ENCODE assay signal across 12 cellular contexts in genomic region chr10:49195864-49196263, GRCh38. TPM values are rescaled to one million over a fixed set of nuclear protein-coding genes. Genes with fewer than 3 reads are reported as not detected.
A peak's percentile ranks its signal among the peaks of the same experiment; 100 is the strongest.
DNase-seq lines count a peak whose midpoint lies in the region; ATAC-seq, FAIRE-seq and TF ChIP-seq lines count a peak whose summit lies in the region.
"Not testable (repeated sequence)": the region's sequence is repeated elsewhere in the genome, so short reads cannot be mapped to it uniquely, and the experiment has no call there.
"Had no signal": no experiment of that assay in that cellular context is flagged by ENCODE, and none has a peak within 500 bp of the region (broad histone marks: within the 10 kb centered on the region; RNA-seq: fewer than 3 reads in every experiment).

No MANE protein-coding gene starts in this region.

- ATAC-seq in T-helper 17 cell; K562; stimulated activated effector memory CD8-positive, alpha-beta T cell treated with anti-CD3 and anti-CD28 coated beads, Interleukin-12 subunit alpha, Interleukin-12 subunit beta, amount 100 ng/mL, for 72 hours: not testable (repeated sequence)

- H3K27ac Mint-ChIP-seq in T-helper 17 cell, result peak overlapping the region; percentile 80
- H3K27ac Mint-ChIP-seq in stimulated activated effector memory CD8-positive, alpha-beta T cell treated with anti-CD3 and anti-CD28 coated beads, Interleukin-12 subunit alpha, Interleukin-12 subunit beta, amount 100 ng/mL, for 72 hours, result peak overlapping the region; percentile 85

- H3K27ac ChIP-seq in HEK293 (ENCODE audit: extremely low read depth, low read depth, low read length); K562 (ENCODE audit: extremely low read depth, low read depth, low read length): not testable (repeated sequence)

- peaks cover 17% of the 10 kb centered on the region for H3K4me1 Mint-ChIP-seq in T-helper 17 cell
- H3K4me1 Mint-ChIP-seq in stimulated activated effector memory CD8-positive, alpha-beta T cell treated with anti-CD3 and anti-CD28 coated beads, Interleukin-12 subunit alpha, Interleukin-12 subunit beta, amount 100 ng/mL, for 72 hours, result peaks cover 27% of the 10 kb centered on the region

- 92% methylated on average over 4 of the region's 4 CpGs for WGBS in K562 (ENCODE audit: insufficient coverage, low coverage, missing lambda C conversion rate)

- not testable (repeated sequence) for H3K4me3 Mint-ChIP-seq in T-helper 17 cell; stimulated activated effector memory CD8-positive, alpha-beta T cell treated with anti-CD3 and anti-CD28 coated beads, Interleukin-12 subunit alpha, Interleukin-12 subunit beta, amount 100 ng/mL, for 72 hours

- TF ChIP-seq CTCF in HEK293 (tag by site-specific recombination; IDR thresholded peaks at IDR 0.05); K562 (IDR thresholded peaks at IDR 0.05 in 2 of 3, conservative IDR thresholded peaks at IDR 0.05 in 1 of 3; ENCODE audit: insufficient read depth in 2 of 3, low read depth in 1 of 3, low read length in 3 of 3): not testable (repeated sequence)

- CTCF ChIA-PET in HEK293 (lab: Yijun Ruan, JAX); K562 (lab: Yijun Ruan, JAX; ENCODE audit: low intra/inter-chr PET ratio): not testable (repeated sequence)

- not testable (repeated sequence) for TF ChIP-seq EP300 in K562 (IDR thresholded peaks at IDR 0.05; ENCODE audit: low read length)

- H3K27me3 Mint-ChIP-seq in T-helper 17 cell, result not testable (repeated sequence)

- not testable (repeated sequence) for H3K4me3 ChIP-seq in HEK293 (ENCODE audit: low read depth, low read length); K562

- not testable (repeated sequence) for H3K36me3 ChIP-seq in HEK293 (ENCODE audit: control insufficient read depth in 2 of 2, insufficient read depth in 1 of 2, low read length in 2 of 2); K562 (ENCODE audit: control insufficient read depth, insufficient read depth, low read length)

- not testable (repeated sequence) for DNase-seq in T-helper 17 cell; K562 (ENCODE audit: extremely low read depth in 1 of 4, low spot score in 3 of 4); stimulated activated effector memory CD8-positive, alpha-beta T cell treated with anti-CD3 and anti-CD28 coated beads, Interleukin-12 subunit alpha, Interleukin-12 subunit beta, amount 100 ng/mL, for 72 hours (ENCODE audit: low spot score in 2 of 2)

- intact Hi-C loops in K562 (cut with micrococcal nuclease), result not testable (repeated sequence)

- not testable (repeated sequence) for TF ChIP-seq POLR2A in K562 (conservative IDR thresholded peaks at IDR 0.05)

- in situ Hi-C loops in K562 (cut with MboI), result not testable (repeated sequence)

- FAIRE-seq in K562 (lab: Jason Lieb, UNC), result not testable (repeated sequence)

- H4K20me1 ChIP-seq in K562 (replicated peaks; ENCODE audit: control insufficient read depth, insufficient read depth, low read length), result not testable (repeated sequence)

- H3K4me1 ChIP-seq in HEK293 (ENCODE audit: control insufficient read depth, insufficient read depth, low read length); K562 (replicated peaks in 1 of 2; ENCODE audit: control insufficient read depth in 2 of 2, insufficient read depth in 2 of 2, low read length in 2 of 2): not testable (repeated sequence)

- not testable (repeated sequence) for H3K79me2 ChIP-seq in K562 (ENCODE audit: control insufficient read depth, insufficient read depth, low read length)

- POLR2A ChIA-PET in HEK293 (lab: Yijun Ruan, JAX), result not testable (repeated sequence)
- POLR2A ChIA-PET in K562 (lab: Yijun Ruan, JAX), result interaction anchor here (1.9 kb wide), 1 partner anchor 12 kb away, joined by 5 read pairs; no protein-coding TSS in a partner anchor

- not testable (repeated sequence) for H2AFZ ChIP-seq in K562 (ENCODE audit: low read depth, low read length)

- BruUV-seq in K562 (replicated peaks; lab: Mats Ljungman, UMichigan), result not testable (repeated sequence)

- H3K9ac ChIP-seq in K562 (ENCODE audit: insufficient read depth in 1 of 2, low read depth in 2 of 2, low read length in 2 of 2), result not testable (repeated sequence)

- not testable (repeated sequence) for H3K9me1 ChIP-seq in K562 (ENCODE audit: control insufficient read depth, insufficient read depth, low read length)

- not testable (repeated sequence) for H3K9me3 ChIP-seq in HEK293 (ENCODE audit: control insufficient read depth, insufficient read depth, low read depth, low read length); T-helper 17 cell (ENCODE audit: control insufficient read depth, low read length, poor library complexity, severe bottlenecking); K562 (replicated peaks; ENCODE audit: control insufficient read depth, insufficient read depth, low read depth, low read length)

- not testable (repeated sequence) for H3K27me3 ChIP-seq in K562 (ENCODE audit: control insufficient read depth in 2 of 2, insufficient read depth in 2 of 2, low read length in 2 of 2)

- not testable (repeated sequence) for H3K9me3 Mint-ChIP-seq in stimulated activated effector memory CD8-positive, alpha-beta T cell treated with anti-CD3 and anti-CD28 coated beads, Interleukin-12 subunit alpha, Interleukin-12 subunit beta, amount 100 ng/mL, for 72 hours

- TF ChIP-seq RAD21 in K562 (CRISPR knock-in tag; conservative IDR thresholded peaks at IDR 0.05 in 1 of 2, IDR thresholded peaks at IDR 0.05 in 1 of 2), result not testable (repeated sequence)

- H3K36me3 Mint-ChIP-seq in T-helper 17 cell (ENCODE audit: low read depth); stimulated activated effector memory CD8-positive, alpha-beta T cell treated with anti-CD3 and anti-CD28 coated beads, Interleukin-12 subunit alpha, Interleukin-12 subunit beta, amount 100 ng/mL, for 72 hours: not testable (repeated sequence)

- not testable (repeated sequence) for H3K4me2 ChIP-seq in K562 (ENCODE audit: insufficient read depth, low read length)

TF ChIP-seq in HEK293, 187 proteins besides CTCF, POLR2A, EP300 and RAD21:
- 0 out of 2 replicates have a peak, but pooled peaks have one; percentile 24 for TF ChIP-seq ZNF146 (tag by site-specific recombination; IDR thresholded peaks at IDR 0.05)

TF ChIP-seq in K562, 482 proteins besides CTCF, POLR2A, EP300 and RAD21:
- peak; percentile 8 for TF ChIP-seq RBM25 (IDR thresholded peaks at IDR 0.05; ENCODE audit: low read depth, low read length, severe bottlenecking)
- peak in 1 of 2 experiments; percentile 57; a peak in 1 of 4 replicates for TF ChIP-seq KDM1A (IDR thresholded peaks at IDR 0.05)
- TF ChIP-seq ZNF146 (CRISPR knock-in tag; IDR thresholded peaks at IDR 0.05; ENCODE audit: unreplicated experiment), result peak; percentile 87
- 0 out of 2 replicates have a peak, but pooled peaks have one; percentile 39 for TF ChIP-seq BCOR (IDR thresholded peaks at IDR 0.05)

RNA-seq across cellular contexts. Expression of gene TMEM273, which starts 7.7 kb away (rescaled TPM):
- total RNA-seq in T-helper 17 cell (10 to 100 TPM; 11.3 to 39.6 TPM), K562 (2014; rRNA removed) (93.1 and 94.3 TPM in 2 replicates), K562 (2014; rRNA removed; fragmentation: Illumina TruSeq; extraction: Trizol) (72.3 and 78.7 TPM in 2 replicates), K562 (2015; rRNA removed; fragmentation: Illumina TruSeq; extraction: Trizol) (90.7 and 95.6 TPM in 2 replicates), K562 (2021) (63.1 and 64.3 TPM in 2 replicates)
- 81.2 and 118 TPM in 2 replicates for total RNA-seq in K562 (2011; cell fraction: chromatin; rRNA removed; ENCODE audit: low replicate concordance)
- total RNA-seq in K562 (2011; cell fraction: nucleolus; rRNA removed), result 54.2 and 60.0 TPM in 2 replicates
- 86.6 and 86.7 TPM in 2 replicates for total RNA-seq in K562 (2011; cell fraction: nucleoplasm; rRNA removed)
- polyA plus RNA-seq in K562 (2011; rRNA removed) (38.9 and 39.2 TPM in 2 replicates), K562 (2014; fragmentation: Illumina TruSeq; extraction: Trizol) (126 and 127 TPM in 2 replicates), K562 (2014; fragmentation: Nextera tagmentation; extraction: Ambion mirVana) (100 to 1,000 TPM in 1 of 2 experiments, 10 to 100 TPM in 1; 97.3 to 102 TPM), K562 (2014; rRNA removed) (131 and 145 TPM in 2 replicates)
- polyA plus RNA-seq in K562 (2011; cell fraction: cytosol; rRNA removed), result 28.1 and 37.9 TPM in 2 replicates
- 97.0 and 101 TPM in 2 replicates for polyA plus RNA-seq in K562 (2011; cell fraction: nucleus; rRNA removed)
- 161 and 239 TPM in 2 replicates for polyA plus RNA-seq in K562 (2012)
- 30.9 and 33.2 TPM in 2 replicates for polyA minus RNA-seq in K562 (2011; rRNA and poly(A)+ RNA removed)
- polyA minus RNA-seq in K562 (2011; cell fraction: cytosol; rRNA and poly(A)+ RNA removed), result 9.6 and 10.0 TPM in 2 replicates
- 24.1 and 32.7 TPM in 2 replicates for polyA minus RNA-seq in K562 (2011; cell fraction: nucleus; rRNA and poly(A)+ RNA removed)
- total RNA-seq: A172, A673, Caco-2, Calu3, Daoy had no signal
- polyA plus RNA-seq: A549, AG04450, BJ had no signal
